In genomic region chr5:761206-761771, GRCh38 we compare ENCODE assay signal across 19 cellular contexts. TPM values are rescaled to one million over a fixed set of nuclear protein-coding genes. Genes with fewer than 3 reads are reported as not detected.
DNase-seq lines count a peak whose midpoint lies in the region; TF ChIP-seq lines count a peak whose summit lies in the region.
"Had no signal": no experiment of that assay in that cellular context is flagged by ENCODE, and none has a peak within 500 bp of the region (broad histone marks: within the 10 kb centered on the region; RNA-seq: fewer than 3 reads in every experiment).

No MANE protein-coding gene starts in this region.

- H3K36me3 Mint-ChIP-seq in activated CD4-positive, alpha-beta memory T cell treated with anti-CD3 and anti-CD28 coated beads, Interleukin-2, amount 10 ng/mL, durations not matched to agents 7 days and 5 days (ENCODE audit: low read depth) = no peaks in the 10 kb centered on the region
- no peaks in the 10 kb centered on the region for H3K36me3 Mint-ChIP-seq in activated CD4-positive, alpha-beta memory T cell treated with anti-CD3 and anti-CD28 coated beads for 36 hours
- H3K36me3 Mint-ChIP-seq: activated naive CD8-positive, alpha-beta T cell had no signal

- no peak overlapping the region for H3K4me3 Mint-ChIP-seq in activated CD4-positive, alpha-beta memory T cell treated with anti-CD3 and anti-CD28 coated beads, Interleukin-2, amount 10 ng/mL, durations not matched to agents 7 days and 5 days
- no peak overlapping the region for H3K4me3 Mint-ChIP-seq in activated CD4-positive, alpha-beta memory T cell treated with anti-CD3 and anti-CD28 coated beads for 36 hours
- H3K4me3 Mint-ChIP-seq: activated naive CD8-positive, alpha-beta T cell; CD4-positive, alpha-beta T cell had no signal

- H3K9me3 ChIP-seq in hepatocyte (ENCODE audit: low read depth) (no peaks in the 10 kb centered on the region), MG63 (peaks cover 7% of the 10 kb centered on the region; the same call in 1 of the 2 replicates)
- H3K9me3 ChIP-seq: esophagus squamous epithelium, mucosa of descending colon, uterus had no signal

- no peaks in the 10 kb centered on the region for H3K79me2 ChIP-seq in hepatocyte

- H3K4me1 Mint-ChIP-seq in activated CD4-positive, alpha-beta memory T cell treated with anti-CD3 and anti-CD28 coated beads, Interleukin-2, amount 10 ng/mL, durations not matched to agents 7 days and 5 days = peaks cover 17% of the 10 kb centered on the region
- H3K4me1 Mint-ChIP-seq in activated CD4-positive, alpha-beta memory T cell treated with anti-CD3 and anti-CD28 coated beads for 36 hours (ENCODE audit: low read depth) = peaks cover 19% of the 10 kb centered on the region

- H3K27me3 Mint-ChIP-seq in activated CD4-positive, alpha-beta memory T cell treated with anti-CD3 and anti-CD28 coated beads, Interleukin-2, amount 10 ng/mL, durations not matched to agents 7 days and 5 days = no peaks in the 10 kb centered on the region
- no peaks in the 10 kb centered on the region for H3K27me3 Mint-ChIP-seq in activated CD4-positive, alpha-beta memory T cell treated with anti-CD3 and anti-CD28 coated beads for 36 hours
- H3K27me3 Mint-ChIP-seq: activated naive CD8-positive, alpha-beta T cell; CD4-positive, alpha-beta T cell had no signal

- H3K4me2 ChIP-seq in hepatocyte = no peak overlapping the region

- H3K9me3 Mint-ChIP-seq in activated CD4-positive, alpha-beta memory T cell treated with anti-CD3 and anti-CD28 coated beads, Interleukin-2, amount 10 ng/mL, durations not matched to agents 7 days and 5 days = peaks cover 3% of the 10 kb centered on the region
- H3K9me3 Mint-ChIP-seq in activated CD4-positive, alpha-beta memory T cell treated with anti-CD3 and anti-CD28 coated beads for 36 hours = peaks cover 3% of the 10 kb centered on the region
- H3K9me3 Mint-ChIP-seq: CD4-positive, alpha-beta T cell had no signal

- TF ChIP-seq POLR2A in erythroblast (IDR thresholded peaks at IDR 0.05; ENCODE audit: low read length) = no peak

- H3K27ac ChIP-seq in hepatocyte = no peak overlapping the region
- H3K27ac ChIP-seq: brain microvascular endothelial cell, uterus had no signal

- peaks cover 22% of the 10 kb centered on the region for H3K4me1 ChIP-seq in hepatocyte (ENCODE audit: insufficient read depth)

- CTCF ChIA-PET in activated CD4-positive, alpha-beta memory T cell treated with anti-CD3 and anti-CD28 coated beads, Interleukin-2, amount 10 ng/mL, durations not matched to agents 7 days and 5 days (lab: Charles Lee) = no interaction called here
- CTCF ChIA-PET in activated CD4-positive, alpha-beta memory T cell treated with anti-CD3 and anti-CD28 coated beads for 36 hours (lab: Charles Lee) = no interaction called here

- no peaks in the 10 kb centered on the region for H4K20me1 ChIP-seq in hepatocyte (ENCODE audit: insufficient read depth, poor library complexity, severe bottlenecking)

- no peak overlapping the region for H3K27ac Mint-ChIP-seq in activated CD4-positive, alpha-beta memory T cell treated with anti-CD3 and anti-CD28 coated beads, Interleukin-2, amount 10 ng/mL, durations not matched to agents 7 days and 5 days
- H3K27ac Mint-ChIP-seq in activated CD4-positive, alpha-beta memory T cell treated with anti-CD3 and anti-CD28 coated beads for 36 hours = no peak overlapping the region
- H3K27ac Mint-ChIP-seq: activated naive CD8-positive, alpha-beta T cell had no signal

- H2AFZ ChIP-seq in hepatocyte = no peak overlapping the region

- H3K36me3 ChIP-seq in H7 (replicated peaks; ENCODE audit: control insufficient read depth, insufficient read depth, low read length) (no peaks in the 10 kb centered on the region), hepatocyte (replicated peaks; ENCODE audit: insufficient read depth, low read depth) (no peaks in the 10 kb centered on the region), MG63 (no peaks in the 10 kb centered on the region)
- H3K36me3 ChIP-seq: brain microvascular endothelial cell, uterus had no signal

- 73% methylated on average over 8 of the region's 8 CpGs for WGBS in hepatocyte (ENCODE audit: low lambda C conversion rate, missing lambda C conversion rate)

- H3K9me2 ChIP-seq in hepatocyte (replicated peaks; ENCODE audit: insufficient read depth) = no peaks in the 10 kb centered on the region

- TF ChIP-seq CTCF in hepatocyte (IDR thresholded peaks at IDR 0.05; ENCODE audit: poor library complexity) = no peak

- intact Hi-C loops in activated CD4-positive, alpha-beta memory T cell treated with anti-CD3 and anti-CD28 coated beads for 36 hours (cut with micrococcal nuclease) = no loop called here

- peak; percentile 14 for DNase-seq in activated CD4-positive, alpha-beta memory T cell treated with anti-CD3 and anti-CD28 coated beads, Interleukin-2, amount 10 ng/mL, durations not matched to agents 7 days and 5 days
- no peak for DNase-seq in activated CD4-positive, alpha-beta memory T cell treated with anti-CD3 and anti-CD28 coated beads for 36 hours
- DNase-seq in H7 (peak; percentile 39), hepatocyte (ENCODE audit: low spot score) (peak; percentile 5), retina (peak; percentile 2), erythroblast (lab: John Stamatoyannopoulos, UW) (no peak), NCI-H446 treated with DMSO at 0.1 percent for 48 hours (lab: John Stamatoyannopoulos, UW) (no peak), MG63 (no peak)
- DNase-seq: brain microvascular endothelial cell; esophagus squamous epithelium; KG1; mucosa of descending colon; NCI-H2171 treated with DMSO at 0.1 percent for 48 hours; NCI-H82; small intestine; stimulated activated naive CD8-positive, alpha-beta T cell treated with anti-CD3 and anti-CD28 coated beads, Interleukin-15, Interleukin-2, amounts not matched to agents 100 U/mL and 50 U/mL, for 24 hours had no signal

- H3K27me3 ChIP-seq in H7 (ENCODE audit: control insufficient read depth, insufficient read depth, low read length) = no peaks in the 10 kb centered on the region
- H3K27me3 ChIP-seq in hepatocyte = no peaks in the 10 kb centered on the region
- peaks cover 5% of the 10 kb centered on the region; the same call in 1 of the 2 replicates for H3K27me3 ChIP-seq in MG63
- H3K27me3 ChIP-seq: esophagus squamous epithelium, uterus had no signal

- no peak overlapping the region for H3K4me3 ChIP-seq in H7 (ENCODE audit: insufficient read depth, low read depth, low read length)
- no peak overlapping the region for H3K4me3 ChIP-seq in hepatocyte
- H3K4me3 ChIP-seq in MG63 = no peak overlapping the region
- H3K4me3 ChIP-seq: esophagus squamous epithelium, mucosa of descending colon, uterus had no signal

- POLR2A ChIA-PET in activated CD4-positive, alpha-beta memory T cell treated with anti-CD3 and anti-CD28 coated beads, Interleukin-2, amount 10 ng/mL, durations not matched to agents 7 days and 5 days (lab: Charles Lee) = no interaction called here
- POLR2A ChIA-PET in activated CD4-positive, alpha-beta memory T cell treated with anti-CD3 and anti-CD28 coated beads for 36 hours (lab: Charles Lee) = no interaction called here

RNA-seq across cellular contexts. Expression of gene ZDHHC11B, which starts 23.2 kb away (rescaled TPM):
- not detected for total RNA-seq in activated CD4-positive, alpha-beta memory T cell treated with anti-CD3 and anti-CD28 coated beads, Interleukin-2, amount 10 ng/mL, durations not matched to agents 7 days and 5 days
- under 1 TPM; 0.34 to 0.67 TPM for total RNA-seq in activated CD4-positive, alpha-beta memory T cell treated with anti-CD3 and anti-CD28 coated beads for 36 hours
- total RNA-seq in H7 (2014; rRNA removed; shearing (Covaris generic)) = 0.07 and 0.33 TPM in 2 replicates
- total RNA-seq in hepatocyte = 0.16 and 0.83 TPM in 2 replicates
- 1.3 and 1.9 TPM in 2 replicates for polyA plus RNA-seq in hepatocyte
- total RNA-seq in MG63 (2014; rRNA removed; shearing (Covaris generic); ENCODE audit: low replicate concordance) = not detected in 2 replicates

Comparison
In these comparisons a context has a peak if more than half of its experiments do, and no peak if none do; other contexts are left out.
1. DNase-seq: peak in activated CD4-positive, alpha-beta memory T cell treated with anti-CD3 and anti-CD28 coated beads, Interleukin-2, amount 10 ng/mL, durations not matched to agents 7 days and 5 days (single experiment), H7 (single experiment), hepatocyte (single experiment) and retina (single experiment); none in activated CD4-positive, alpha-beta memory T cell treated with anti-CD3 and anti-CD28 coated beads for 36 hours (single experiment), erythroblast (0 of 2), NCI-H446 treated with DMSO at 0.1 percent for 48 hours (single experiment) and MG63 (single experiment).